ENCODE assay signal across 24 cellular contexts in genomic region chr11:18700872-18701271, GRCh38. TPM values are rescaled to one million over a fixed set of nuclear protein-coding genes. Genes with fewer than 3 reads are reported as not detected.
DNase-seq lines count a peak whose midpoint lies in the region; ATAC-seq and TF ChIP-seq lines count a peak whose summit lies in the region.
"Had no signal": no experiment of that assay in that cellular context is flagged by ENCODE, and none has a peak within 500 bp of the region (broad histone marks: within the 10 kb centered on the region; RNA-seq: fewer than 3 reads in every experiment).

No MANE protein-coding gene starts in this region.

- H3K27ac Mint-ChIP-seq in IgD-negative memory B cell (peak overlapping the region in 1 of 3 donors; percentile 25), nephron progenitor cell (no peak overlapping the region)
- H3K27ac Mint-ChIP-seq: activated CD8-positive, alpha-beta T cell treated with anti-CD3 and anti-CD28 coated beads for 36 hours had no signal

- no peak for ATAC-seq in GM18517 (IDR thresholded peaks at IDR 0.05; ENCODE audit: unreplicated experiment)
- ATAC-seq: activated CD8-positive, alpha-beta T cell treated with anti-CD3 and anti-CD28 coated beads for 36 hours; heart left ventricle; left lobe of liver; naive thymus-derived CD4-positive, alpha-beta T cell; stimulated activated naive CD8-positive, alpha-beta T cell treated with anti-CD3 and anti-CD28 coated beads, Interleukin-15, Interleukin-2, amounts not matched to agents 100 U/mL and 50 U/mL, for 24 hours had no signal

- DNase-seq in nephron progenitor cell (no peak), HPDE6-E6E7 (ENCODE audit: extremely low spot score) (no peak), NCI-H446 treated with DMSO at 0.1 percent for 48 hours (lab: John Stamatoyannopoulos, UW) (no peak), posterior cingulate gyrus (no peak)
- DNase-seq: activated CD4-positive, alpha-beta T cell treated with anti-CD3 and anti-CD28 coated beads for 1 hour; activated CD8-positive, alpha-beta T cell treated with anti-CD3 and anti-CD28 coated beads for 36 hours; activated effector memory CD4-positive, alpha-beta T cell treated with Interleukin-2 at 50 U/mL for 16 hours; heart left ventricle; mesendoderm; naive thymus-derived CD4-positive, alpha-beta T cell; NCI-H1048; NCI-H2081; NCI-H345; OCI-M1; stimulated activated CD4-positive, alpha-beta T cell treated with anti-CD3 and anti-CD28 coated beads, Interleukin-15, amount 100 ng/mL, for 24 hours; stimulated activated naive CD8-positive, alpha-beta T cell treated with anti-CD3 and anti-CD28 coated beads, Interleukin-15, Interleukin-2, amounts not matched to agents 100 U/mL and 50 U/mL, for 24 hours; thyroid gland had no signal

- no peaks in the 10 kb centered on the region for H3K9me3 Mint-ChIP-seq in IgD-negative memory B cell
- H3K9me3 Mint-ChIP-seq in nephron progenitor cell, result no peaks in the 10 kb centered on the region
- H3K9me3 Mint-ChIP-seq: activated CD8-positive, alpha-beta T cell treated with anti-CD3 and anti-CD28 coated beads for 36 hours; naive thymus-derived CD4-positive, alpha-beta T cell had no signal

- peaks cover 3 to 17% (median 16%) of the 10 kb centered on the region in 3 donors for H3K4me1 Mint-ChIP-seq in IgD-negative memory B cell
- H3K4me1 Mint-ChIP-seq in nephron progenitor cell, result peaks cover 45% of the 10 kb centered on the region

- H3K36me3 Mint-ChIP-seq in IgD-negative memory B cell (peaks cover 2% of the 10 kb centered on the region), nephron progenitor cell (ENCODE audit: low read depth) (no peaks in the 10 kb centered on the region)
- H3K36me3 Mint-ChIP-seq: naive thymus-derived CD4-positive, alpha-beta T cell had no signal

- H3K4me3 Mint-ChIP-seq in IgD-negative memory B cell, result peak overlapping the region in 3 of 4 donors; percentile 26 to 71 (median 65)
- peak overlapping the region; percentile 64 for H3K4me3 Mint-ChIP-seq in nephron progenitor cell

- TF ChIP-seq CTCF in nephron progenitor cell (IDR thresholded peaks at IDR 0.05), result no peak

- intact Hi-C loops in posterior cingulate gyrus (cut with DNase I), result no loop called here

- peak overlapping the region in 1 of 11 experiments; percentile 90; a peak in 3 of 22 replicates for H3K27ac ChIP-seq in BLaER1 treated with 17β-estradiol and CSF1 and Interleukin-3, amounts not matched to agents 10 nM and 100 nM
- H3K27ac ChIP-seq in cingulate gyrus (ENCODE audit: low read depth, low read length), result peak overlapping the region; percentile 73
- H3K27ac ChIP-seq: C4-2B, prostate gland, thyroid gland had no signal

- peak overlapping the region in 2 of 11 experiments; percentile 34 to 66; a peak in 3 of 22 replicates for H3K9ac ChIP-seq in BLaER1 treated with 17β-estradiol and CSF1 and Interleukin-3, amounts not matched to agents 10 nM and 100 nM

- peaks cover 0 to 44% (median 0%) of the 10 kb centered on the region in 11 experiments; a peak in 5 of 22 replicates for H4K20me1 ChIP-seq in BLaER1 treated with 17β-estradiol and CSF1 and Interleukin-3, amounts not matched to agents 10 nM and 100 nM

- peaks cover 0 to 41% (median 0%) of the 10 kb centered on the region in 11 experiments; a peak in 9 of 22 replicates for H3K36me3 ChIP-seq in BLaER1 treated with 17β-estradiol and CSF1 and Interleukin-3, amounts not matched to agents 10 nM and 100 nM
- H3K36me3 ChIP-seq: prostate gland had no signal

- H3K27me3 Mint-ChIP-seq in IgD-negative memory B cell (peaks cover 15% of the 10 kb centered on the region), nephron progenitor cell (ENCODE audit: low read depth, poor library complexity) (peaks cover 57% of the 10 kb centered on the region)
- H3K27me3 Mint-ChIP-seq: activated CD8-positive, alpha-beta T cell treated with anti-CD3 and anti-CD28 coated beads for 36 hours had no signal

- peak overlapping the region in 3 of 10 experiments; percentile 80 to 95 (median 94); a peak in 3 of 20 replicates for H3K4me3 ChIP-seq in BLaER1 treated with 17β-estradiol and CSF1 and Interleukin-3, amounts not matched to agents 10 nM and 100 nM
- H3K4me3 ChIP-seq: prostate gland, thyroid gland had no signal

- peak overlapping the region in 8 of 11 experiments; percentile 91 to 100 (median 96); a peak in 14 of 22 replicates for H3K4me2 ChIP-seq in BLaER1 treated with 17β-estradiol and CSF1 and Interleukin-3, amounts not matched to agents 10 nM and 100 nM

- H3K9me3 ChIP-seq in BLaER1 treated with 17β-estradiol and CSF1 and Interleukin-3, amounts not matched to agents 10 nM and 100 nM (replicated peaks in 1 of 11), result no peaks in the 10 kb centered on the region; a peak in 2 of 22 replicates
- H3K9me3 ChIP-seq: heart left ventricle, prostate gland, thyroid gland had no signal

- peaks cover 23 to 54% (median 38%) of the 10 kb centered on the region in 10 experiments for H3K4me1 ChIP-seq in BLaER1 treated with 17β-estradiol and CSF1 and Interleukin-3, amounts not matched to agents 10 nM and 100 nM

- H3K27me3 ChIP-seq in BLaER1 treated with 17β-estradiol and CSF1 and Interleukin-3, amounts not matched to agents 10 nM and 100 nM, result peaks cover 8 to 16% (median 10%) of the 10 kb centered on the region in 11 experiments
- H3K27me3 ChIP-seq: heart left ventricle, thyroid gland had no signal

RNA-seq across cellular contexts. Expression of gene TMEM86A, which starts 2.3 kb away (rescaled TPM):
- polyA plus RNA-seq in IgD-negative memory B cell, result 0.56 TPM

RNA-seq across cellular contexts. Expression of gene IGSF22, which starts 25.1 kb away (rescaled TPM):
- 4.0 TPM for polyA plus RNA-seq in IgD-negative memory B cell
